Comparison of ENCODE assay signal across 8 cellular contexts in genomic region chr7:135169936-135170222, GRCh38. TPM values are rescaled to one million over a fixed set of nuclear protein-coding genes. Genes with fewer than 3 reads are reported as not detected.
DNase-seq lines count a peak whose midpoint lies in the region; ATAC-seq and TF ChIP-seq lines count a peak whose summit lies in the region.

No MANE protein-coding gene starts in this region.

- 1 to 2% methylated on average over 9 of the region's 9 CpGs for WGBS in tibial nerve, 2 donors

- peak; percentile 3 for ATAC-seq in HG03095 (IDR thresholded peaks at IDR 0.05; ENCODE audit: unreplicated experiment)

- H3K9me3 Mint-ChIP-seq in Calu3 (ENCODE audit: low read depth, unreplicated experiment), result no peaks in the 10 kb centered on the region
- H3K9me3 Mint-ChIP-seq in activated naive CD8-positive, alpha-beta T cell treated with anti-CD3 and anti-CD28 coated beads for 36 hours, result no peaks in the 10 kb centered on the region

- H3K27ac Mint-ChIP-seq in Calu3 (ENCODE audit: unreplicated experiment), result peak overlapping the region; percentile 87
- H3K27ac Mint-ChIP-seq in activated naive CD8-positive, alpha-beta T cell treated with anti-CD3 and anti-CD28 coated beads for 36 hours, result peak overlapping the region; percentile 94

- peak overlapping the region; percentile 78 for H3K4me3 Mint-ChIP-seq in Calu3 (ENCODE audit: low read depth, unreplicated experiment)
- H3K4me3 Mint-ChIP-seq in activated naive CD8-positive, alpha-beta T cell treated with anti-CD3 and anti-CD28 coated beads for 36 hours, result peak overlapping the region; percentile 93

- H3K4me1 Mint-ChIP-seq in Calu3 (ENCODE audit: low read depth, unreplicated experiment), result peaks cover 39% of the 10 kb centered on the region
- H3K4me1 Mint-ChIP-seq in activated naive CD8-positive, alpha-beta T cell treated with anti-CD3 and anti-CD28 coated beads for 36 hours, result peaks cover 48% of the 10 kb centered on the region

- peak overlapping the region; percentile 69 to 96 (median 80) for H3K4me3 ChIP-seq in tibial nerve

- peaks cover 84% of the 10 kb centered on the region for H3K36me3 Mint-ChIP-seq in Calu3 (ENCODE audit: insufficient read depth, unreplicated experiment)
- peaks cover 53% of the 10 kb centered on the region for H3K36me3 Mint-ChIP-seq in activated naive CD8-positive, alpha-beta T cell treated with anti-CD3 and anti-CD28 coated beads for 36 hours

- intact Hi-C loops in Calu3 (cut with micrococcal nuclease; ENCODE audit: unreplicated experiment), result loop anchor here (2.0 to 10.0 kb wide), 4 partner anchors 85 to 525 kb away; partner anchors contain the start of genes AGBL3 and BPGM

- peaks cover 0 to 31% (median 0%) of the 10 kb centered on the region in 3 donors for H3K36me3 ChIP-seq in tibial nerve

- CTCF ChIA-PET in Calu3 (lab: Charles Lee), result interaction anchor here (1.3 to 1.6 kb wide), 4 partner anchors 8 to 183 kb away, joined by 3 to 7 read pairs (median 6); partner anchors contain the start of genes AGBL3 and TMEM140

- BruUV-seq in Calu3 (replicated peaks; lab: Mats Ljungman, UMichigan), result no TSS peak

- H3K27me3 Mint-ChIP-seq in Calu3 (ENCODE audit: unreplicated experiment), result no peaks in the 10 kb centered on the region
- H3K27me3 Mint-ChIP-seq in activated naive CD8-positive, alpha-beta T cell treated with anti-CD3 and anti-CD28 coated beads for 36 hours, result no peaks in the 10 kb centered on the region

- peaks cover 0 to 54% (median 32%) of the 10 kb centered on the region in 4 donors for H3K4me1 ChIP-seq in tibial nerve

- no peak for TF ChIP-seq EP300 in tibial nerve (IDR thresholded peaks at IDR 0.05)

- no peaks in the 10 kb centered on the region for H3K9me3 ChIP-seq in tibial nerve

- TF ChIP-seq POLR2A in tibial nerve (IDR thresholded peaks at IDR 0.05), result no peak

- H3K27ac ChIP-seq in layer of hippocampus (ENCODE audit: low read depth, low read length) (peak overlapping the region; percentile 95), tibial nerve (peak overlapping the region; percentile 90 to 99 (median 95))

- no peak for TF ChIP-seq CTCF in Calu3 (IDR thresholded peaks at IDR 0.05; ENCODE audit: unreplicated experiment)
- TF ChIP-seq CTCF in tibial nerve (IDR thresholded peaks at IDR 0.05), result no peak

- no peaks in the 10 kb centered on the region for H3K27me3 ChIP-seq in layer of hippocampus (ENCODE audit: control insufficient read depth, insufficient read depth, low read length)
- no peaks in the 10 kb centered on the region for H3K27me3 ChIP-seq in tibial nerve

- DNase-seq in Calu3, result no peak
- DNase-seq in activated naive CD8-positive, alpha-beta T cell treated with anti-CD3 and anti-CD28 coated beads for 36 hours, result no peak
- no peak for DNase-seq in tibial nerve (ENCODE audit: low spot score in 2 of 2)
- DNase-seq in NCI-H1417 (lab: John Stamatoyannopoulos, UW), result no peak
- no peak for DNase-seq in HT-29 (ENCODE audit: low spot score)
- no peak for DNase-seq in mucosa of gallbladder (ENCODE audit: low spot score)

RNA-seq across cellular contexts. Expression of gene CYREN, which starts 0.6 kb away (rescaled TPM):
- total RNA-seq in Calu3 (2022) (84.8 and 89.0 TPM in 2 replicates), tibial nerve (10 to 100 TPM; 41.8 to 50.6 (median 49.4) TPM), mucosa of gallbladder (43.9 TPM)
- total RNA-seq in activated naive CD8-positive, alpha-beta T cell treated with anti-CD3 and anti-CD28 coated beads for 36 hours, result 10 to 100 TPM; 51.7 to 54.4 TPM
- 70.3 and 78.5 TPM in 2 replicates for total RNA-seq in HT-29 (2014; rRNA removed; shearing (Covaris generic))

RNA-seq across cellular contexts. Expression of gene TMEM140, which starts 22.0 kb away (rescaled TPM):
- total RNA-seq in Calu3 (2022) (4.2 and 11.4 TPM in 2 replicates), tibial nerve (10 to 100 TPM; 20.5 to 46.9 (median 32.5) TPM), mucosa of gallbladder (19.4 TPM)
- 10 to 100 TPM; 12.7 to 12.8 TPM for total RNA-seq in activated naive CD8-positive, alpha-beta T cell treated with anti-CD3 and anti-CD28 coated beads for 36 hours
- 1.8 and 4.1 TPM in 2 replicates for total RNA-seq in HT-29 (2014; rRNA removed; shearing (Covaris generic))

RNA-seq across cellular contexts. Expression of gene WDR91, which starts 41.4 kb away (rescaled TPM):
- 21.2 and 24.3 TPM in 2 replicates for total RNA-seq in Calu3 (2022)
- total RNA-seq in activated naive CD8-positive, alpha-beta T cell treated with anti-CD3 and anti-CD28 coated beads for 36 hours, result 10 to 100 TPM; 12.3 to 14.0 TPM
- total RNA-seq in tibial nerve, result 10 to 100 TPM; 20.7 to 82.2 (median 32.6) TPM
- total RNA-seq in HT-29 (2014; rRNA removed; shearing (Covaris generic)), result 8.9 and 10.8 TPM in 2 replicates
- 18.6 TPM for total RNA-seq in mucosa of gallbladder
